ENCODE assay signal across 8 cellular contexts in the genomic region with DNA sequence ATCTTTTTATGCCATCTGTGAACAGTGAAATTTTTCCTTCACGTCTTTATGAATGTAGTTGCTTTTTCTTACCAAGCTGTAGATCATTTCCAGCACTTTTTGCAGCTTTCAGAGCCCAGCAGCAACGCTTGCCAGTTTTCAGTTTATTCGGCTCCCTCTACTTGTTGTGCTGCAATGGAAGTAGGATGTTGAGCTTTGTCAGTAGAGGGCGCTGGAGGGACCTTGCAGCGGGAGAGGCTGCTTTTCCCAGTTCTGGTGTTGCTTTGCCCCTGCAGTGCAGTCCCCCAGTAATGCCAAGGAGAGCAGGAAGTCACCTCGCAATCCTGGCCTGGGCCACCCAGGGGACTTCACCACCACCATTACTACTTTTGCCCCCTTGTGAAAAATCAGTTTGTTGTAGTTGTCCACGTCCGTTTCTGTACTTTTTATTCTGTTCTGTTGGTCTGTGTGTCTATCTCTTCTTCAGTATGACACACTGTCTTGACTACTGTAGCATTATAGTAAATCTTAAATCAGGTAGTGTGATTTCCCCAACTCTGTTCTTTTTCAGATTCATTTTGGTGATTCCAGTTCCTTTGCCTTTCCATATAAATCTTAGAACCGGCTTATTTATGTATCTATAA. TPM values are rescaled to one million over a fixed set of nuclear protein-coding genes. Genes with fewer than 3 reads are reported as not detected.
A peak's percentile ranks its signal among the peaks of the same experiment; 100 is the strongest.
DNase-seq lines count a peak whose midpoint lies in the region; ATAC-seq, FAIRE-seq and TF ChIP-seq lines count a peak whose summit lies in the region.

No MANE protein-coding gene starts in this region.

- H3K27ac ChIP-seq in PC-3 (ENCODE audit: low read length), result no peak overlapping the region
- H3K27ac ChIP-seq in adrenal gland, result peak overlapping the region in 2 of 5 donors; percentile 21 to 48

- TF ChIP-seq CTCF in PC-3 (conservative IDR thresholded peaks at IDR 0.05; ENCODE audit: low read depth, low read length), result peak; percentile 77
- peak; percentile 32 to 64 (median 56) for TF ChIP-seq CTCF in adrenal gland (IDR thresholded peaks at IDR 0.05)

- no peak overlapping the region for H3K4me2 ChIP-seq in PC-3 (ENCODE audit: low read length)

- H3K27me3 ChIP-seq in PC-3 (ENCODE audit: low read length), result no peaks in the 10 kb centered on the region
- no peaks in the 10 kb centered on the region for H3K27me3 ChIP-seq in adrenal gland

- DNase-seq in Ammon's horn (ENCODE audit: low spot score), result peak; percentile 75
- peak; percentile 57 for DNase-seq in PC-3
- peak; percentile 50 to 74 (median 64) for DNase-seq in adrenal gland
- DNase-seq in hypothalamus (lab: John Stamatoyannopoulos, UW), result peak in 34 of 51 donors; percentile 0 to 55 (median 10)
- peak; percentile 36 for DNase-seq in stimulated activated CD4-positive, alpha-beta T cell treated with anti-CD3 and anti-CD28 coated beads, Interleukin-1b, Interleukin-23, amount 100 ng/mL, for 48 hours
- DNase-seq in H54 (ENCODE audit: insufficient read length, low spot score), result no peak

- H3K36me3 ChIP-seq in PC-3 (ENCODE audit: low read depth, low read length), result no peaks in the 10 kb centered on the region
- peaks cover 0 to 4% of the 10 kb centered on the region in 2 donors for H3K36me3 ChIP-seq in adrenal gland (replicated peaks in 1 of 2)

- H3K9ac ChIP-seq in PC-3 (ENCODE audit: low read length), result no peak overlapping the region

- no peaks in the 10 kb centered on the region for H3F3A ChIP-seq in PC-3 (ENCODE audit: low read length, unreplicated experiment)

- peak; percentile 55 for ATAC-seq in GM18502 (IDR thresholded peaks at IDR 0.05; ENCODE audit: poor library complexity, unreplicated experiment)
- peak; percentile 45; the same call in 1 of the 2 replicates for ATAC-seq in PC-3
- no peak for ATAC-seq in GM21619 (IDR thresholded peaks at IDR 0.05; ENCODE audit: unreplicated experiment)

- POLR2A ChIA-PET in PC-3 (lab: Charles Lee; ENCODE audit: unreplicated experiment), result no interaction called here

- TF ChIP-seq POLR2A in adrenal gland (IDR thresholded peaks at IDR 0.05), result no peak
- TF ChIP-seq POLR2A in H54 (IDR thresholded peaks at IDR 0.05; ENCODE audit: low read depth, low read length), result no peak

- H4K20me1 ChIP-seq in PC-3 (ENCODE audit: low read length), result no peaks in the 10 kb centered on the region

- no peaks in the 10 kb centered on the region for H3K4me1 ChIP-seq in PC-3 (ENCODE audit: insufficient read depth, low read length)
- H3K4me1 ChIP-seq in adrenal gland (replicated peaks in 1 of 2), result peaks cover 0 to 6% of the 10 kb centered on the region in 2 donors

- H3K79me2 ChIP-seq in PC-3 (ENCODE audit: low read length), result 0 out of 2 replicates have a peak, but pooled peaks cover 2% of the 10 kb centered on the region

- H2AFZ ChIP-seq in PC-3 (ENCODE audit: low read length), result no peak overlapping the region

- no TSS peak for BruUV-seq in PC-3 (replicated peaks; lab: Mats Ljungman, UMichigan)

- intact Hi-C loops in PC-3 (cut with micrococcal nuclease) (no loop called here), adrenal gland (cut with DNase I) (no loop called here)

- no peaks in the 10 kb centered on the region for H3K9me2 ChIP-seq in PC-3 (replicated peaks; ENCODE audit: low read length)

- WGBS in adrenal gland, 4 donors, result 35 to 42% (median 36%) methylated on average over 9 of the region's 9 CpGs

- H3K9me3 ChIP-seq in PC-3 (ENCODE audit: low read length) (no peaks in the 10 kb centered on the region), adrenal gland (replicated peaks in 1 of 3) (no peaks in the 10 kb centered on the region)

- no peak for FAIRE-seq in H54 (lab: Jason Lieb, UNC)

- H3K4me3 ChIP-seq in PC-3 (ENCODE audit: low read length) (no peak overlapping the region), adrenal gland (no peak overlapping the region)

- CTCF ChIA-PET in PC-3 (lab: Charles Lee), result interaction anchor here (0.6 to 0.9 kb wide), 2 partner anchors 22 to 88 kb away, joined by 3 read pairs; a partner anchor contains a TSS

RNA-seq across cellular contexts. Expression of a gene that starts 21.8 kb away (rescaled TPM):
- total RNA-seq in PC-3 (2014; rRNA removed) (20.7 and 31.9 TPM in 2 replicates), adrenal gland (10 to 100 TPM in 4 of 8 donors, 1 to 10 TPM in 4; 5.9 to 32.5 (median 14.3) TPM)
- polyA plus RNA-seq in adrenal gland, result 10 to 100 TPM in 2 of 3 donors, 1 to 10 TPM in 1; 5.0 to 20.3 (median 17.5) TPM

RNA-seq across cellular contexts. Expression of a gene that starts 21.8 kb away (rescaled TPM):
- total RNA-seq in PC-3 (2014; rRNA removed) (6.6 and 17.9 TPM in 2 replicates), adrenal gland (10 to 100 TPM in 4 of 8 donors, 1 to 10 TPM in 3, not detected in 1; 1.2 to 26.2 (median 15.4) TPM)
- 100 to 1,000 TPM in 2 of 3 donors, 10 to 100 TPM in 1; 16.5 to 218 (median 119) TPM for polyA plus RNA-seq in adrenal gland

RNA-seq across cellular contexts. Expression of a gene that starts 22.2 kb away (rescaled TPM):
- total RNA-seq in PC-3 (2014; rRNA removed), result 18.0 and 19.7 TPM in 2 replicates
- 10 to 100 TPM; 10.6 to 26.7 (median 21.2) TPM for total RNA-seq in adrenal gland
- 10 to 100 TPM in 1 of 3 donors, 1 to 10 TPM in 2; 7.8 to 43.0 (median 9.7) TPM for polyA plus RNA-seq in adrenal gland

RNA-seq across cellular contexts. Expression of a gene that starts 22.5 kb away (rescaled TPM):
- 75.0 and 80.7 TPM in 2 replicates for total RNA-seq in PC-3 (2014; rRNA removed)
- total RNA-seq in adrenal gland, result 100 to 1,000 TPM in 5 of 8 donors, 10 to 100 TPM in 3; 72.0 to 188 (median 113) TPM
- 100 to 1,000 TPM in 1 of 3 donors, 10 to 100 TPM in 2; 71.5 to 210 (median 84.0) TPM for polyA plus RNA-seq in adrenal gland

RNA-seq across cellular contexts. Expression of a gene that starts 26.6 kb away (rescaled TPM):
- total RNA-seq in PC-3 (2014; rRNA removed) (0.91 and 1.1 TPM in 2 replicates), adrenal gland (10 to 100 TPM; 31.3 to 78.1 (median 41.4) TPM)
- 10 to 100 TPM; 13.4 to 24.8 (median 15.7) TPM for polyA plus RNA-seq in adrenal gland
